ENCODE assay signal across 1 cellular context in the genomic region with DNA sequence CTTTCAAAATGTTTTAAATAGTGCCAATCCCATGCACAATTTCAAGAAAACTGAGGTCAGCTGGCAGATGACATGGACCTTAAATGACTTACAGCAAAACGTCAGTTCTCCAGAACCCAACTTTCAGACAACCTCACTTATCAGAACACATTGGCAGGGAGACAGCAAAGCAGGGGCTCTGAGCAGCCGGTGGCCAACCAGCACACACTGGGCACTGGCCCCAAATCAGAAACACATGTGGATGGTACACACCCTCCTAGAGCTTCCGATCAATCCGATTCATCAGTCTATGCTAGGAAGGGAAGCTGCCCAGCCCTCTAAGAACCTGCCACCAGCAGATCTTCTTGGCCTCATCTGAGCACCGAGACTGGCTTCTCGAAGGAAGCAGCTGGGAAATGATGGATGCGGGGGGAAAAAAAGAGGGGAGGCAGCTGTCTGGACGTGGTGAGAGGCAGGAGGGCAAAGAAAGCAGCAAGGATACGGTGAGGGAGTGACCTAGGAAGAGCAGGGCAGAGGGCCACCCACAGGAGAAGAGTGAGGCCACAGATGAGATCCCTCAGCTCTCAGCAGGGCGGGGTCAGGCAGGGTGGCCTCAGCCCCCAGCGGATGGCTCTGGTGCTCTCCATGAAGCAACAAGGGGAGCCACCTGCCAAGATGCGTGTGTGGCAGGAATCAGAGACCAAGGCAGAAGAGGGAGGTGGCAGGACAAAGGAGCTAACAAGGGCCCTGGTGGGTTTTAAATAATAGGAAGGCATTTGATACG.
TF ChIP-seq lines count a peak whose summit lies in the region.

No MANE protein-coding gene starts in this region.

TF ChIP-seq in WTC11, 78 proteins besides CTCF, POLR2A, EP300 and RAD21 (continued from another document):
- TF ChIP-seq MLX (CRISPR knock-in tag; IDR thresholded peaks at IDR 0.05) = no peak
- TF ChIP-seq SMAD4 (CRISPR knock-in tag; IDR thresholded peaks at IDR 0.05) = no peak
- TF ChIP-seq ATF1 (CRISPR knock-in tag; IDR thresholded peaks at IDR 0.05) = no peak
- no peak for TF ChIP-seq CREB1 (CRISPR knock-in tag; IDR thresholded peaks at IDR 0.05)
- no peak for TF ChIP-seq STAT6 (CRISPR knock-in tag; conservative IDR thresholded peaks at IDR 0.05; ENCODE audit: low read depth)
- no peak for TF ChIP-seq GABPB1 (CRISPR knock-in tag; IDR thresholded peaks at IDR 0.05)
- TF ChIP-seq, protein P1, sequence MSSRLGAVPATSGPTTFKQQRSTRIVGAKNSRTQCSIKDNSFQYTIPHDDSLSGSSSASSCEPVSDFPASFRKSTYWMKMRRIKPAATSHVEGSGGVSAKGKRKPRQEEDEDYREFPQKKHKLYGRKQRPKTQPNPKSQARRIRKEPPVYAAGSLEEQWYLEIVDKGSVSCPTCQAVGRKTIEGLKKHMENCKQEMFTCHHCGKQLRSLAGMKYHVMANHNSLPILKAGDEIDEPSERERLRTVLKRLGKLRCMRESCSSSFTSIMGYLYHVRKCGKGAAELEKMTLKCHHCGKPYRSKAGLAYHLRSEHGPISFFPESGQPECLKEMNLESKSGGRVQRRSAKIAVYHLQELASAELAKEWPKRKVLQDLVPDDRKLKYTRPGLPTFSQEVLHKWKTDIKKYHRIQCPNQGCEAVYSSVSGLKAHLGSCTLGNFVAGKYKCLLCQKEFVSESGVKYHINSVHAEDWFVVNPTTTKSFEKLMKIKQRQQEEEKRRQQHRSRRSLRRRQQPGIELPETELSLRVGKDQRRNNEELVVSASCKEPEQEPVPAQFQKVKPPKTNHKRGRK (CRISPR knock-in tag; IDR thresholded peaks at IDR 0.05; ENCODE audit: borderline replicate concordance) = no peak
- TF ChIP-seq CBFB (CRISPR knock-in tag; IDR thresholded peaks at IDR 0.05; ENCODE audit: low read depth) = no peak
